ENCODE assay signal across 14 cellular contexts in the genomic region with DNA sequence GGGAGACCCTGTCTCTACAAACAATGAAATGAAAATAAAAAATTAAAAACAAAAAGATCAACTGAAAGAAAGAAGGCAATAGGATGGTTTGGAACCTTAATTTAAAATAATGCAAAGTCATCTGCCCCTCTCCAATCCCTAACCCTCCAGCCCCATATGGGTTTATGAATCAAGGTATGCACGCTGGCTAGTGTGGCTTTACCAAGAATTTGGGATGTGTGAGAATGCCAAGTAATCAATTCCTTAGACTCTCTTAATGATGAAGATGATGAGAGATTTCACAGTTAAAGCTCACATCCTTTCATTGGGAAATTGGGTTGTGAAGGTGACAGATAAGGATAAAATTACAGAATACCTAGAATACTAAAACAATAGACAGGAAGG.
"Had no signal": no experiment of that assay in that cellular context is flagged by ENCODE, and none has a peak within 500 bp of the region (broad histone marks: within the 10 kb centered on the region; RNA-seq: fewer than 3 reads in every experiment).

No MANE protein-coding gene starts in this region.

- DNase-seq: activated CD4-positive, alpha-beta T cell treated with anti-CD3 and anti-CD28 coated beads, Interleukin-2, amount 10 ng/mL, durations not matched to agents 7 days and 5 days; activated gamma-delta T cell treated with Interleukin-2 at 50 U/mL for 16 hours; aorta; dermis blood vessel endothelial cell; left ventricle myocardium superior; Right ventricle myocardium superior; stimulated activated CD4-positive, alpha-beta T cell treated with anti-CD3 and anti-CD28 coated beads, Interleukin-12 subunit alpha, Interleukin-12 subunit beta, amount 100 ng/mL, for 4 hours; stimulated activated CD4-positive, alpha-beta T cell treated with anti-CD3 and anti-CD28 coated beads, Interleukin-1b, Interleukin-23, amount 100 ng/mL, for 48 hours; stimulated activated naive CD8-positive, alpha-beta T cell treated with anti-CD3 and anti-CD28 coated beads, Interleukin-15, amount 100 ng/mL, for 72 hours had no signal

- H3K27me3 ChIP-seq: right atrium auricular region had no signal

- H3K4me1 ChIP-seq: prostate gland, right atrium auricular region had no signal

- H3K27ac ChIP-seq: prostate gland, right atrium auricular region had no signal

- H3K27me3 Mint-ChIP-seq: activated CD4-positive, alpha-beta T cell treated with anti-CD3 and anti-CD28 coated beads, Interleukin-2, amount 10 ng/mL, durations not matched to agents 7 days and 5 days; effector memory CD8-positive, alpha-beta T cell; stimulated activated naive CD8-positive, alpha-beta T cell treated with anti-CD3 and anti-CD28 coated beads, Interleukin-15, amount 100 ng/mL, for 72 hours; type B pancreatic cell had no signal

- H3K9me3 Mint-ChIP-seq: stimulated activated naive CD8-positive, alpha-beta T cell treated with anti-CD3 and anti-CD28 coated beads, Interleukin-15, amount 100 ng/mL, for 72 hours; type B pancreatic cell had no signal

- H3K4me3 ChIP-seq: prostate gland, right atrium auricular region had no signal

- H3K9me3 ChIP-seq: prostate gland, right atrium auricular region had no signal

- H3K4me3 Mint-ChIP-seq: activated CD4-positive, alpha-beta T cell treated with anti-CD3 and anti-CD28 coated beads, Interleukin-2, amount 10 ng/mL, durations not matched to agents 7 days and 5 days; effector memory CD8-positive, alpha-beta T cell; stimulated activated naive CD8-positive, alpha-beta T cell treated with anti-CD3 and anti-CD28 coated beads, Interleukin-15, amount 100 ng/mL, for 72 hours; type B pancreatic cell had no signal

- H3K36me3 ChIP-seq: prostate gland, right atrium auricular region had no signal

- ATAC-seq: activated CD4-positive, CD25-positive, alpha-beta regulatory T cell treated with anti-CD3 and anti-CD28 coated beads, Interleukin-2, amount 50 U/mL, for 24 hours; effector memory CD8-positive, alpha-beta T cell; left ventricle myocardium superior; stimulated activated naive CD8-positive, alpha-beta T cell treated with anti-CD3 and anti-CD28 coated beads, Interleukin-15, amount 100 ng/mL, for 72 hours had no signal

- H3K27ac Mint-ChIP-seq: activated CD4-positive, alpha-beta T cell treated with anti-CD3 and anti-CD28 coated beads, Interleukin-2, amount 10 ng/mL, durations not matched to agents 7 days and 5 days; type B pancreatic cell had no signal
